Comparison of ENCODE assay signal across 11 cellular contexts in the genomic region with DNA sequence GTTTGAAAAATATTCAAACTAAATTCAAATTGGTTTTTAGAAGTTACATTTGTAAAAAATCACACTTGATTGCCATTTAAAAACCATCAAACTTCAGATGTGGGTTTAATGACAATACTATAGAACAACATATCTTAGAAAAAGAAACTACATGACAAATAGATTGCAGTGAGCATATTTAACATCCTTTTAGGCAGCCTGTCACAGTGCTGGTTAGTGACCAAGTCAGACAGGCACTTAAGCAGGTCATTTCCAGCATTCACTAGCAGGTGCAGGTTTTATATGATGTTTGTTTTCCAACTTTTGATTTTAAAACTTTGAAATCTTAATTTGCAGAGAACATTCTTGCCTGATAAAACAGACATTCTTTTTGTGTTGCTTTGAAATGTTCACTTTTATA.
DNase-seq lines count a peak whose midpoint lies in the region; ATAC-seq, FAIRE-seq and TF ChIP-seq lines count a peak whose summit lies in the region.
"Had no signal": no experiment of that assay in that cellular context is flagged by ENCODE, and none has a peak within 500 bp of the region (broad histone marks: within the 10 kb centered on the region; RNA-seq: fewer than 3 reads in every experiment).

No MANE protein-coding gene starts in this region.

- peaks cover 2 to 3% of the 10 kb centered on the region in 2 experiments; a peak in 1 of 4 replicates for H3K36me3 ChIP-seq in GM12878 (ENCODE audit: control insufficient read depth in 2 of 2, insufficient read depth in 2 of 2, low read length in 1 of 2)
- H3K36me3 ChIP-seq in vagina, result no peaks in the 10 kb centered on the region

- H3K27ac Mint-ChIP-seq in natural killer cell, result peak overlapping the region; percentile 88 to 89
- H3K27ac Mint-ChIP-seq: H9 had no signal

- POLR2A ChIA-PET in GM12878 (lab: Charles Lee), result no interaction called here

- no peaks in the 10 kb centered on the region for H3K9me3 Mint-ChIP-seq in natural killer cell
- H3K9me3 Mint-ChIP-seq: H9 had no signal

- BruUV-seq in GM12878 (replicated peaks; lab: Mats Ljungman, UMichigan), result no TSS peak

- H3K9ac ChIP-seq in GM12878 (ENCODE audit: control insufficient read depth, insufficient read depth, low read length), result no peak overlapping the region

- DNase-seq in left ventricle myocardium superior (no peak), left cardiac atrium (no peak), GM12878 (ENCODE audit: low read depth, low spot score) (no peak), natural killer cell (no peak), vagina (ENCODE audit: extremely low spot score in 2 of 2) (no peak), GM19240 (ENCODE audit: insufficient read length, low spot score) (no peak), head of caudate nucleus (no peak)
- DNase-seq in stimulated activated CD8-positive, alpha-beta memory T cell treated with anti-CD3 and anti-CD28 coated beads, Interleukin-4, amount 100 ng/mL, for 48 hours, result no peak
- DNase-seq: activated naive CD4-positive, alpha-beta T cell; H9 had no signal

- RAD21 ChIA-PET in GM12878 (lab: Charles Lee; ENCODE audit: unreplicated experiment), result no interaction called here

- intact Hi-C loops in left ventricle myocardium superior (cut with micrococcal nuclease), result no loop called here
- intact Hi-C loops in left cardiac atrium (cut with DNase I), result no loop called here
- intact Hi-C loops in GM12878 (cut with micrococcal nuclease; ENCODE audit: unreplicated experiment), result loop anchor here (5.0 kb wide), 1 partner anchor 187 kb away; no protein-coding TSS in a partner anchor
- intact Hi-C loops in natural killer cell (cut with micrococcal nuclease), result no loop called here
- intact Hi-C loops in vagina (cut with DNase I), result no loop called here
- intact Hi-C loops in head of caudate nucleus (cut with DNase I), result loop anchor here (5.0 kb wide), 1 partner anchor 82 kb away; no protein-coding TSS in a partner anchor

- H3K4me3 ChIP-seq in GM12878 (no peak overlapping the region), vagina (no peak overlapping the region)

- TF ChIP-seq RAD21 in GM12878 (IDR thresholded peaks at IDR 0.05; ENCODE audit: insufficient read depth, low read depth, low read length), result no peak

- H3K27ac ChIP-seq in GM12878 (ENCODE audit: control insufficient read depth, insufficient read depth) (peak overlapping the region; percentile 39; the same call in 1 of the 2 replicates), vagina (peak overlapping the region; percentile 37)

- TF ChIP-seq CTCF in GM12878 (IDR thresholded peaks at IDR 0.05 in 2 of 3, conservative IDR thresholded peaks at IDR 0.05 in 1 of 3; ENCODE audit: control insufficient read depth in 2 of 3, extremely low read depth in 1 of 3, insufficient read depth in 1 of 3, low read depth in 3 of 3, low read length in 3 of 3) (no peak), natural killer cell (IDR thresholded peaks at IDR 0.05) (no peak), vagina (IDR thresholded peaks at IDR 0.05) (no peak)

- H3K27me3 Mint-ChIP-seq in natural killer cell (ENCODE audit: low read depth in 2 of 2), result no peaks in the 10 kb centered on the region

- CTCF ChIA-PET in GM12878 (lab: Yijun Ruan, JAX), result no interaction called here

- H3K4me2 ChIP-seq in GM12878 (ENCODE audit: control insufficient read depth, insufficient read depth), result no peak overlapping the region

- no peak for TF ChIP-seq EP300 in GM12878 (IDR thresholded peaks at IDR 0.05; ENCODE audit: borderline replicate concordance in 1 of 2, control insufficient read depth in 1 of 2, low read depth in 2 of 2, low read length in 2 of 2)

- in situ Hi-C loops in GM12878 (cut with MboI), result no loop called here

- no peak for FAIRE-seq in GM12878 (lab: Jason Lieb, UNC)
- FAIRE-seq: frontal cortex had no signal

- peaks cover 94% of the 10 kb centered on the region for H3K79me2 ChIP-seq in GM12878 (ENCODE audit: control insufficient read depth, insufficient read depth, low read length)

- ATAC-seq in left ventricle myocardium superior, result peak; percentile 50
- ATAC-seq in left cardiac atrium, result no peak
- ATAC-seq in GM12878, result peak; percentile 45
- ATAC-seq in natural killer cell, result peak; percentile 56 to 64 (median 64)

- H3K9me3 ChIP-seq in GM12878 (replicated peaks; ENCODE audit: control insufficient read depth, insufficient read depth, low read length) (no peaks in the 10 kb centered on the region; the same call in none of the 3 replicates), vagina (no peaks in the 10 kb centered on the region)

- H3K4me1 ChIP-seq in GM12878 (ENCODE audit: control insufficient read depth, insufficient read depth, low read length), result peaks cover 12% of the 10 kb centered on the region; the same call in 1 of the 2 replicates
- peaks cover 98% of the 10 kb centered on the region for H3K4me1 ChIP-seq in vagina

- no peak overlapping the region for H2AFZ ChIP-seq in GM12878 (ENCODE audit: control insufficient read depth, low read depth, low read length)

- H3K4me3 Mint-ChIP-seq in natural killer cell, result no peak overlapping the region
- H3K4me3 Mint-ChIP-seq: H9 had no signal

- H3K27me3 ChIP-seq in GM12878 (replicated peaks in 1 of 2; ENCODE audit: control insufficient read depth in 2 of 2, insufficient read depth in 2 of 2, low read length in 1 of 2), result no peaks in the 10 kb centered on the region
- H3K27me3 ChIP-seq in vagina, result no peaks in the 10 kb centered on the region

- SMC1A ChIA-PET in GM12878 (lab: Charles Lee; ENCODE audit: uncharacterized antibody, unreplicated experiment), result interaction anchor here (0.8 kb wide), 1 partner anchor 94 kb away, joined by 3 read pairs; no protein-coding TSS in a partner anchor

- H3K36me3 Mint-ChIP-seq in natural killer cell, result peaks cover 4% of the 10 kb centered on the region

- TF ChIP-seq POLR2A in GM12878 (IDR thresholded peaks at IDR 0.05; ENCODE audit: low read depth, low read length) (no peak), vagina (IDR thresholded peaks at IDR 0.05) (no peak)

- H3K4me1 Mint-ChIP-seq in natural killer cell, result peaks cover 65 to 70% of the 10 kb centered on the region in 2 donors

- peaks cover 3% of the 10 kb centered on the region; the same call in 1 of the 2 replicates for H4K20me1 ChIP-seq in GM12878 (ENCODE audit: control insufficient read depth, insufficient read depth)

TF ChIP-seq in GM12878, 131 proteins besides CTCF, POLR2A, EP300 and RAD21 (continues in another document):
- no peak for TF ChIP-seq CBX5 (IDR thresholded peaks at IDR 0.05; ENCODE audit: low read depth)
- TF ChIP-seq MYC (IDR thresholded peaks at IDR 0.05; ENCODE audit: insufficient read depth, insufficient read length, insufficient replicate concordance, low read length, severe bottlenecking), result no peak
- TF ChIP-seq, protein P1, sequence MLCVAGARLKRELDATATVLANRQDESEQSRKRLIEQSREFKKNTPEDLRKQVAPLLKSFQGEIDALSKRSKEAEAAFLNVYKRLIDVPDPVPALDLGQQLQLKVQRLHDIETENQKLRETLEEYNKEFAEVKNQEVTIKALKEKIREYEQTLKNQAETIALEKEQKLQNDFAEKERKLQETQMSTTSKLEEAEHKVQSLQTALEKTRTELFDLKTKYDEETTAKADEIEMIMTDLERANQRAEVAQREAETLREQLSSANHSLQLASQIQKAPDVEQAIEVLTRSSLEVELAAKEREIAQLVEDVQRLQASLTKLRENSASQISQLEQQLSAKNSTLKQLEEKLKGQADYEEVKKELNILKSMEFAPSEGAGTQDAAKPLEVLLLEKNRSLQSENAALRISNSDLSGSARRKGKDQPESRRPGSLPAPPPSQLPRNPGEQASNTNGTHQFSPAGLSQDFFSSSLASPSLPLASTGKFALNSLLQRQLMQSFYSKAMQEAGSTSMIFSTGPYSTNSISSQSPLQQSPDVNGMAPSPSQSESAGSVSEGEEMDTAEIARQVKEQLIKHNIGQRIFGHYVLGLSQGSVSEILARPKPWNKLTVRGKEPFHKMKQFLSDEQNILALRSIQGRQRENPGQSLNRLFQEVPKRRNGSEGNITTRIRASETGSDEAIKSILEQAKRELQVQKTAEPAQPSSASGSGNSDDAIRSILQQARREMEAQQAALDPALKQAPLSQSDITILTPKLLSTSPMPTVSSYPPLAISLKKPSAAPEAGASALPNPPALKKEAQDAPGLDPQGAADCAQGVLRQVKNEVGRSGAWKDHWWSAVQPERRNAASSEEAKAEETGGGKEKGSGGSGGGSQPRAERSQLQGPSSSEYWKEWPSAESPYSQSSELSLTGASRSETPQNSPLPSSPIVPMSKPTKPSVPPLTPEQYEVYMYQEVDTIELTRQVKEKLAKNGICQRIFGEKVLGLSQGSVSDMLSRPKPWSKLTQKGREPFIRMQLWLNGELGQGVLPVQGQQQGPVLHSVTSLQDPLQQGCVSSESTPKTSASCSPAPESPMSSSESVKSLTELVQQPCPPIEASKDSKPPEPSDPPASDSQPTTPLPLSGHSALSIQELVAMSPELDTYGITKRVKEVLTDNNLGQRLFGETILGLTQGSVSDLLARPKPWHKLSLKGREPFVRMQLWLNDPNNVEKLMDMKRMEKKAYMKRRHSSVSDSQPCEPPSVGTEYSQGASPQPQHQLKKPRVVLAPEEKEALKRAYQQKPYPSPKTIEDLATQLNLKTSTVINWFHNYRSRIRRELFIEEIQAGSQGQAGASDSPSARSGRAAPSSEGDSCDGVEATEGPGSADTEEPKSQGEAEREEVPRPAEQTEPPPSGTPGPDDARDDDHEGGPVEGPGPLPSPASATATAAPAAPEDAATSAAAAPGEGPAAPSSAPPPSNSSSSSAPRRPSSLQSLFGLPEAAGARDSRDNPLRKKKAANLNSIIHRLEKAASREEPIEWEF (IDR thresholded peaks at IDR 0.05; ENCODE audit: insufficient replicate concordance, low read depth, low read length), result no peak
- TF ChIP-seq RCOR1 (conservative IDR thresholded peaks at IDR 0.05; ENCODE audit: low read depth, low read length), result no peak
- TF ChIP-seq, protein P2, sequence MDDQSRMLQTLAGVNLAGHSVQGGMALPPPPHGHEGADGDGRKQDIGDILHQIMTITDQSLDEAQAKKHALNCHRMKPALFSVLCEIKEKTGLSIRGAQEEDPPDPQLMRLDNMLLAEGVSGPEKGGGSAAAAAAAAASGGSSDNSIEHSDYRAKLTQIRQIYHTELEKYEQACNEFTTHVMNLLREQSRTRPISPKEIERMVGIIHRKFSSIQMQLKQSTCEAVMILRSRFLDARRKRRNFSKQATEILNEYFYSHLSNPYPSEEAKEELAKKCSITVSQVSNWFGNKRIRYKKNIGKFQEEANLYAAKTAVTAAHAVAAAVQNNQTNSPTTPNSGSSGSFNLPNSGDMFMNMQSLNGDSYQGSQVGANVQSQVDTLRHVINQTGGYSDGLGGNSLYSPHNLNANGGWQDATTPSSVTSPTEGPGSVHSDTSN (IDR thresholded peaks at IDR 0.05; ENCODE audit: insufficient replicate concordance, low read depth, low read length), result no peak
- no peak for TF ChIP-seq HDAC2 (IDR thresholded peaks at IDR 0.05)
- no peak for TF ChIP-seq ZZZ3 (IDR thresholded peaks at IDR 0.05; ENCODE audit: control insufficient read depth, insufficient read length, low read depth)

Comparison
In these comparisons a context has a peak if more than half of its experiments do, and no peak if none do; other contexts are left out.
1. ATAC-seq: peak in left ventricle myocardium superior (single experiment), GM12878 (single experiment) and natural killer cell (3 of 3); none in left cardiac atrium (0 of 2).
2. intact Hi-C loops: an anchor here in GM12878 (5.0 kb wide) and head of caudate nucleus (5.0 kb wide); none called in left ventricle myocardium superior, left cardiac atrium, natural killer cell and vagina.